8 cellular contexts compared by ENCODE assay signal in the genomic region with DNA sequence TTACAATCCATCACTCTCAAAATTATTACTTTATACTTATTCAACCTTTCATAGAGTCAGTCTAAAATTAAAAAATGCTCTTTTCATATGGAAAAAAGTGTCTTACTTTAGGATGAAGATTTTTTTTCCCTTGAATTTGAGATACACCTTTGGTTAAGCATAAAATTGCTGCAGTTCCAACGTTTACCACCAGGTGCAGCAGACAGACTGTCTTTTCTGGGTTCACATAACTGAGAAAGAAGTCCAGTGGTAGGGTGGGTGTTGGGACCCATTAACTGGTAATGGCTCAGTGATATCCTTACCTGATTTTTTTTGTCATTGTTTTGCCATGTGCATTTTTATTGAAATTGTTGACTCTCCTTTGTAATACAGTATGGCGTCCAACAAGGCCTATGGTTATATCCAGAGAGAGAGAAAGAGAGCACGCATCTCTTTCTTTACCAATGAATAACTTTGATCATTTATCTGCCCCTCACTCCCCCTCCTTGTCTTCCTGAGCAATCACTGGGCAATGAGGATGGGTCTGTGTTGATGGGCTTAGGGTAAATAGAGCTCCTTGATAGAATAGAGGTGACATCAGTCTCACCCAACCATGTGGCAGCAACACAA.
DNase-seq lines count a peak whose midpoint lies in the region; ATAC-seq and TF ChIP-seq lines count a peak whose summit lies in the region.

No MANE protein-coding gene starts in this region.

- ATAC-seq in GM21526 (IDR thresholded peaks at IDR 0.05; ENCODE audit: low FRiP score, unreplicated experiment) = no peak

- DNase-seq in Caki2 (ENCODE audit: low read depth) (peak; percentile 10), HEK293T (ENCODE audit: extremely low spot score) (peak; percentile 8), SKM-1 treated with dmso at 0.1 percent for 144 hours (lab: John Stamatoyannopoulos, UW; ENCODE audit: unreplicated experiment) (peak; percentile 6), kidney epithelial cell (ENCODE audit: low read depth) (no peak), occipital lobe (lab: John Stamatoyannopoulos, UW) (no peak), mesenteric fat pad (ENCODE audit: low spot score) (no peak), AG08395 (ENCODE audit: low spot score) (no peak)

- no peaks in the 10 kb centered on the region for H3K27me3 ChIP-seq in kidney epithelial cell (ENCODE audit: control insufficient read depth, insufficient read depth, low read length)

- peak; percentile 57 for TF ChIP-seq CTCF in kidney epithelial cell (IDR thresholded peaks at IDR 0.05; ENCODE audit: insufficient read depth, low read length, poor library complexity, severe bottlenecking)

- H3K36me3 ChIP-seq in kidney epithelial cell (ENCODE audit: control insufficient read depth, insufficient read depth, low read length) = no peaks in the 10 kb centered on the region

- no peak overlapping the region for H3K4me3 ChIP-seq in kidney epithelial cell (ENCODE audit: low read depth, low read length)

- in situ Hi-C loops in Caki2 (cut with HindIII; ENCODE audit: low pct_unique_long_range_greater_than_20kb, low sequenced_read_pairs) = no loop called here

- CTCF ChIA-PET in HEK293T (lab: Yijun Ruan, JAX) = interaction anchor here (1.0 to 1.3 kb wide), 3 partner anchors 45 to 227 kb away, joined by 3 to 5 read pairs (median 4); no protein-coding TSS in a partner anchor

- POLR2A ChIA-PET in HEK293T (lab: Yijun Ruan, JAX) = no interaction called here

TF ChIP-seq in HEK293T, 16 proteins besides CTCF, POLR2A, EP300 and RAD21:
- TF ChIP-seq L3MBTL2 (conservative IDR thresholded peaks at IDR 0.05) (no peak), ARNT (IDR thresholded peaks at IDR 0.05) (no peak), ZNF384 (IDR thresholded peaks at IDR 0.05) (no peak), FOXK2 (IDR thresholded peaks at IDR 0.05) (no peak)
- TF ChIP-seq, protein P1, sequence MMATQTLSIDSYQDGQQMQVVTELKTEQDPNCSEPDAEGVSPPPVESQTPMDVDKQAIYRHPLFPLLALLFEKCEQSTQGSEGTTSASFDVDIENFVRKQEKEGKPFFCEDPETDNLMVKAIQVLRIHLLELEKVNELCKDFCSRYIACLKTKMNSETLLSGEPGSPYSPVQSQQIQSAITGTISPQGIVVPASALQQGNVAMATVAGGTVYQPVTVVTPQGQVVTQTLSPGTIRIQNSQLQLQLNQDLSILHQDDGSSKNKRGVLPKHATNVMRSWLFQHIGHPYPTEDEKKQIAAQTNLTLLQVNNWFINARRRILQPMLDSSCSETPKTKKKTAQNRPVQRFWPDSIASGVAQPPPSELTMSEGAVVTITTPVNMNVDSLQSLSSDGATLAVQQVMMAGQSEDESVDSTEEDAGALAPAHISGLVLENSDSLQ (IDR thresholded peaks at IDR 0.05) = no peak

Comparison
In these comparisons a context has a peak if more than half of its experiments do, and no peak if none do; other contexts are left out.
1. DNase-seq: peak in Caki2 (single experiment), HEK293T (single experiment) and SKM-1 treated with dmso at 0.1 percent for 144 hours (single experiment); none in kidney epithelial cell (single experiment), occipital lobe (single experiment), mesenteric fat pad (single experiment) and AG08395 (single experiment).